In the genomic region with DNA sequence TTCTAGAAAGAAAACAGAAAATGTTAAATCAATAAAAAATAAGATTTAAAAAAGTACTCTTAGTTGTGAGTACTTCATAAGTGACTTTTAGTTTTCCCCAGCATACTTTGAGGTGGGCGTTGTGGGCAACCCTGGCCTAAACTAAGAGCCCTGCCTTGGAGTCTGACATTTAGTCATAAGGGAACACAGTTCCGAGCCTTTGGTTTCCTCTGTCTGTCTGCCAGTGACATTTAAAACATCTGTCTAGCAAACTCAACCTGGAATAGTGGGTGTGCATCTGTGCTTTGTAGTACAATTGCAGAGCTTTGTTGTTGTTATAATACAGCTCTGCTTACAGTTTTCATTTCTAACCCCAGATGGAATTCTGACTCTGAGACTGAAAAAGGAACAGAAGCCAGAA, we compare ENCODE assay signal across 13 cellular contexts. TPM values are rescaled to one million over a fixed set of nuclear protein-coding genes. Genes with fewer than 3 reads are reported as not detected.
DNase-seq lines count a peak whose midpoint lies in the region; ATAC-seq and TF ChIP-seq lines count a peak whose summit lies in the region.
"Had no signal": no experiment of that assay in that cellular context is flagged by ENCODE, and none has a peak within 500 bp of the region (broad histone marks: within the 10 kb centered on the region; RNA-seq: fewer than 3 reads in every experiment).

No MANE protein-coding gene starts in this region.

- no peaks in the 10 kb centered on the region for H3K27me3 Mint-ChIP-seq in activated T-cell treated with anti-CD3 and anti-CD28 coated beads, Interleukin-2, amount 50 U/mL, for 72 hours (ENCODE audit: low read depth)

- peak; percentile 43 to 70 for DNase-seq in activated T-cell treated with anti-CD3 and anti-CD28 coated beads, Interleukin-2, amount 50 U/mL, for 72 hours
- peak; percentile 20 to 23 for DNase-seq in stimulated activated CD8-positive, alpha-beta memory T cell treated with anti-CD3 and anti-CD28 coated beads, Interleukin-2, amount 100 ng/mL, for 48 hours (ENCODE audit: low read depth in 2 of 2)
- DNase-seq in dedifferentiated amniotic fluid mesenchymal stem cell (ENCODE audit: extremely low spot score) (no peak), UCSD-AML1 (lab: John Stamatoyannopoulos, UW; ENCODE audit: unreplicated experiment) (no peak)
- DNase-seq: DMS153, mucosa of descending colon, NCI-H1436, PC-3, right cardiac atrium had no signal

- peak overlapping the region; percentile 13 for H3K27ac Mint-ChIP-seq in activated T-cell treated with anti-CD3 and anti-CD28 coated beads, Interleukin-2, amount 50 U/mL, for 72 hours
- H3K27ac Mint-ChIP-seq: GM23338 had no signal

- no peaks in the 10 kb centered on the region for H3K9me3 Mint-ChIP-seq in activated T-cell treated with anti-CD3 and anti-CD28 coated beads, Interleukin-2, amount 50 U/mL, for 72 hours
- H3K9me3 Mint-ChIP-seq: GM23338 had no signal

- H3K36me3 Mint-ChIP-seq in activated T-cell treated with anti-CD3 and anti-CD28 coated beads, Interleukin-2, amount 50 U/mL, for 72 hours (ENCODE audit: insufficient read depth in 2 of 2): peaks cover 2% of the 10 kb centered on the region in 2 donors

- H3K4me1 Mint-ChIP-seq in activated T-cell treated with anti-CD3 and anti-CD28 coated beads, Interleukin-2, amount 50 U/mL, for 72 hours (ENCODE audit: low read depth): peaks cover 49% of the 10 kb centered on the region
- H3K4me1 Mint-ChIP-seq: GM23338 had no signal

- ATAC-seq in GM19351 (IDR thresholded peaks at IDR 0.05; ENCODE audit: unreplicated experiment) (peak; percentile 55), HG03025 (IDR thresholded peaks at IDR 0.05; ENCODE audit: low FRiP score, unreplicated experiment) (peak; percentile 60), SK-N-SH treated with all-trans-retinoic acid at 6 μM for 48 hours (no peak)
- ATAC-seq in activated T-cell treated with anti-CD3 and anti-CD28 coated beads, Interleukin-2, amount 50 U/mL, for 72 hours (replicated peaks in 1 of 2): peak; percentile 91 to 93
- ATAC-seq: GM23338, mucosa of descending colon, PC-3, right cardiac atrium had no signal

- H3K4me3 Mint-ChIP-seq in activated T-cell treated with anti-CD3 and anti-CD28 coated beads, Interleukin-2, amount 50 U/mL, for 72 hours: peak overlapping the region; percentile 32 to 70
- H3K4me3 Mint-ChIP-seq: GM23338 had no signal

TF ChIP-seq in SK-N-SH treated with all-trans-retinoic acid at 6 μM for 48 hours, 23 proteins besides CTCF, POLR2A, EP300 and RAD21:
- TF ChIP-seq, protein P1, sequence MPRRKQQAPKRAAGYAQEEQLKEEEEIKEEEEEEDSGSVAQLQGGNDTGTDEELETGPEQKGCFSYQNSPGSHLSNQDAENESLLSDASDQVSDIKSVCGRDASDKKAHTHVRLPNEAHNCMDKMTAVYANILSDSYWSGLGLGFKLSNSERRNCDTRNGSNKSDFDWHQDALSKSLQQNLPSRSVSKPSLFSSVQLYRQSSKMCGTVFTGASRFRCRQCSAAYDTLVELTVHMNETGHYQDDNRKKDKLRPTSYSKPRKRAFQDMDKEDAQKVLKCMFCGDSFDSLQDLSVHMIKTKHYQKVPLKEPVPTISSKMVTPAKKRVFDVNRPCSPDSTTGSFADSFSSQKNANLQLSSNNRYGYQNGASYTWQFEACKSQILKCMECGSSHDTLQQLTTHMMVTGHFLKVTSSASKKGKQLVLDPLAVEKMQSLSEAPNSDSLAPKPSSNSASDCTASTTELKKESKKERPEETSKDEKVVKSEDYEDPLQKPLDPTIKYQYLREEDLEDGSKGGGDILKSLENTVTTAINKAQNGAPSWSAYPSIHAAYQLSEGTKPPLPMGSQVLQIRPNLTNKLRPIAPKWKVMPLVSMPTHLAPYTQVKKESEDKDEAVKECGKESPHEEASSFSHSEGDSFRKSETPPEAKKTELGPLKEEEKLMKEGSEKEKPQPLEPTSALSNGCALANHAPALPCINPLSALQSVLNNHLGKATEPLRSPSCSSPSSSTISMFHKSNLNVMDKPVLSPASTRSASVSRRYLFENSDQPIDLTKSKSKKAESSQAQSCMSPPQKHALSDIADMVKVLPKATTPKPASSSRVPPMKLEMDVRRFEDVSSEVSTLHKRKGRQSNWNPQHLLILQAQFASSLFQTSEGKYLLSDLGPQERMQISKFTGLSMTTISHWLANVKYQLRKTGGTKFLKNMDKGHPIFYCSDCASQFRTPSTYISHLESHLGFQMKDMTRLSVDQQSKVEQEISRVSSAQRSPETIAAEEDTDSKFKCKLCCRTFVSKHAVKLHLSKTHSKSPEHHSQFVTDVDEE (CRISPR knock-in tag; IDR thresholded peaks at IDR 0.05): no peak
- TF ChIP-seq POU6F1 (CRISPR knock-in tag; IDR thresholded peaks at IDR 0.05; ENCODE audit: borderline replicate concordance, low read depth) (no peak), TCF4 (CRISPR knock-in tag; IDR thresholded peaks at IDR 0.05; ENCODE audit: borderline replicate concordance) (no peak), ISL1 (CRISPR knock-in tag; IDR thresholded peaks at IDR 0.05) (no peak), CSDC2 (CRISPR knock-in tag; IDR thresholded peaks at IDR 0.05) (no peak), ZFP3 (CRISPR knock-in tag; IDR thresholded peaks at IDR 0.05) (no peak), ZFP30 (CRISPR knock-in tag; IDR thresholded peaks at IDR 0.05) (no peak)
- TF ChIP-seq, protein P2, sequence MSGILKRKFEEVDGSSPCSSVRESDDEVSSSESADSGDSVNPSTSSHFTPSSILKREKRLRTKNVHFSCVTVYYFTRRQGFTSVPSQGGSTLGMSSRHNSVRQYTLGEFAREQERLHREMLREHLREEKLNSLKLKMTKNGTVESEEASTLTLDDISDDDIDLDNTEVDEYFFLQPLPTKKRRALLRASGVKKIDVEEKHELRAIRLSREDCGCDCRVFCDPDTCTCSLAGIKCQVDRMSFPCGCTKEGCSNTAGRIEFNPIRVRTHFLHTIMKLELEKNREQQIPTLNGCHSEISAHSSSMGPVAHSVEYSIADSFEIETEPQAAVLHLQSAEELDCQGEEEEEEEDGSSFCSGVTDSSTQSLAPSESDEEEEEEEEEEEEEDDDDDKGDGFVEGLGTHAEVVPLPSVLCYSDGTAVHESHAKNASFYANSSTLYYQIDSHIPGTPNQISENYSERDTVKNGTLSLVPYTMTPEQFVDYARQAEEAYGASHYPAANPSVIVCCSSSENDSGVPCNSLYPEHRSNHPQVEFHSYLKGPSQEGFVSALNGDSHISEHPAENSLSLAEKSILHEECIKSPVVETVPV (CRISPR knock-in tag; IDR thresholded peaks at IDR 0.05): no peak

RNA-seq across cellular contexts. Expression of gene TNIP3, which starts 26.1 kb away (rescaled TPM):
- total RNA-seq in activated T-cell treated with anti-CD3 and anti-CD28 coated beads, Interleukin-2, amount 50 U/mL, for 72 hours: 1 to 10 TPM; 2.3 to 6.1 TPM
- total RNA-seq: GM23338, PC-3, right cardiac atrium had no signal

Comparison
In these comparisons a context has a peak if more than half of its experiments do, and no peak if none do; other contexts are left out.
1. DNase-seq: peak in activated T-cell treated with anti-CD3 and anti-CD28 coated beads, Interleukin-2, amount 50 U/mL, for 72 hours (2 of 2) and stimulated activated CD8-positive, alpha-beta memory T cell treated with anti-CD3 and anti-CD28 coated beads, Interleukin-2, amount 100 ng/mL, for 48 hours (2 of 2); none in dedifferentiated amniotic fluid mesenchymal stem cell (single experiment) and UCSD-AML1 (single experiment).